Comparison of ENCODE assay signal across 16 cellular contexts in genomic region chr18:6994719-6995430, GRCh38.
DNase-seq lines count a peak whose midpoint lies in the region; ATAC-seq and TF ChIP-seq lines count a peak whose summit lies in the region.
"Had no signal": no experiment of that assay in that cellular context is flagged by ENCODE, and none has a peak within 500 bp of the region (broad histone marks: within the 10 kb centered on the region; RNA-seq: fewer than 3 reads in every experiment).

No MANE protein-coding gene starts in this region.

- POLR2A ChIA-PET in OCI-LY7 (lab: Charles Lee) (no interaction called here), A673 (lab: Charles Lee; ENCODE audit: low non-redundant PET) (no interaction called here)

- no peak overlapping the region for H3K4me2 ChIP-seq in OCI-LY7 (ENCODE audit: low read length)

- no peaks in the 10 kb centered on the region for H3K27me3 Mint-ChIP-seq in endodermal cell (ENCODE audit: insufficient read depth)
- H3K27me3 Mint-ChIP-seq: activated CD4-positive, alpha-beta memory T cell treated with anti-CD3 and anti-CD28 coated beads for 36 hours had no signal

- no peaks in the 10 kb centered on the region for H3K9me3 ChIP-seq in endodermal cell (ENCODE audit: control insufficient read depth, low read length)
- no peaks in the 10 kb centered on the region for H3K9me3 ChIP-seq in OCI-LY7 (ENCODE audit: low read length)
- H3K9me3 ChIP-seq in A673 (ENCODE audit: low read depth, low read length, poor library complexity, severe bottlenecking), result peaks cover 5% of the 10 kb centered on the region
- H3K9me3 ChIP-seq: spleen had no signal

- peak; percentile 52 for DNase-seq in AG20443 (ENCODE audit: low spot score)
- DNase-seq in LHCN-M2 (ENCODE audit: low read depth), result peak; percentile 14
- no peak for DNase-seq in endodermal cell
- DNase-seq in myocyte (ENCODE audit: low read depth), result peak; percentile 18
- DNase-seq in OCI-LY7 (ENCODE audit: low spot score), result no peak
- no peak for DNase-seq in A673 (ENCODE audit: low spot score)
- DNase-seq in NCI-H2227 (lab: John Stamatoyannopoulos, UW; ENCODE audit: unreplicated experiment), result no peak
- DNase-seq: activated CD4-positive, alpha-beta memory T cell treated with anti-CD3 and anti-CD28 coated beads for 36 hours; activated gamma-delta T cell; erythroblast; naive thymus-derived CD4-positive, alpha-beta T cell; NCI-H1930; spleen had no signal

- H3K4me3 Mint-ChIP-seq in endodermal cell, result no peak overlapping the region
- H3K4me3 Mint-ChIP-seq: activated CD4-positive, alpha-beta memory T cell treated with anti-CD3 and anti-CD28 coated beads for 36 hours; naive thymus-derived CD4-positive, alpha-beta T cell; T-helper 1 cell treated with Interleukin-12 subunit alpha and Interleukin-12 subunit beta and Interleukin-4 antibody, amounts not matched to agents 30 μg/mL and 1 μg/mL, for 36 hours had no signal

- H3K9me3 Mint-ChIP-seq in endodermal cell, result no peaks in the 10 kb centered on the region
- H3K9me3 Mint-ChIP-seq: T-helper 1 cell treated with Interleukin-12 subunit alpha and Interleukin-12 subunit beta and Interleukin-4 antibody, amounts not matched to agents 30 μg/mL and 1 μg/mL, for 36 hours had no signal

- peak overlapping the region; percentile 20 for H3K27ac Mint-ChIP-seq in endodermal cell
- H3K27ac Mint-ChIP-seq: activated CD4-positive, alpha-beta memory T cell treated with anti-CD3 and anti-CD28 coated beads for 36 hours; T-helper 1 cell treated with Interleukin-12 subunit alpha and Interleukin-12 subunit beta and Interleukin-4 antibody, amounts not matched to agents 30 μg/mL and 1 μg/mL, for 36 hours had no signal

- H3K9me2 ChIP-seq in OCI-LY7 (ENCODE audit: insufficient read depth, low read length), result no peaks in the 10 kb centered on the region

- intact Hi-C loops in OCI-LY7 (cut with micrococcal nuclease; ENCODE audit: unreplicated experiment) (loop anchor here (10.0 kb wide), 1 partner anchor 60 kb away; no protein-coding TSS in a partner anchor), A673 (cut with micrococcal nuclease; ENCODE audit: unreplicated experiment) (no loop called here)

- TF ChIP-seq CTCF in endodermal cell (conservative IDR thresholded peaks at IDR 0.05) (no peak), OCI-LY7 (conservative IDR thresholded peaks at IDR 0.05; ENCODE audit: low read length) (no peak), A673 (conservative IDR thresholded peaks at IDR 0.05; ENCODE audit: low read depth, low read length) (no peak)

- H3K4me1 Mint-ChIP-seq in endodermal cell, result no peaks in the 10 kb centered on the region
- H3K4me1 Mint-ChIP-seq: naive thymus-derived CD4-positive, alpha-beta T cell had no signal

- H3K27ac ChIP-seq in endodermal cell (ENCODE audit: low read depth, low read length) (no peak overlapping the region), OCI-LY7 (ENCODE audit: low read depth, low read length, poor library complexity, severe bottlenecking) (no peak overlapping the region), A673 (ENCODE audit: low read depth, low read length, poor library complexity, severe bottlenecking) (no peak overlapping the region)
- H3K27ac ChIP-seq: spleen had no signal

- H3K4me3 ChIP-seq in endodermal cell (ENCODE audit: low read length) (no peak overlapping the region), OCI-LY7 (ENCODE audit: low read depth, low read length, poor library complexity, severe bottlenecking) (no peak overlapping the region), A673 (ENCODE audit: low read depth, low read length, poor library complexity, severe bottlenecking) (no peak overlapping the region)
- H3K4me3 ChIP-seq: cardiac muscle cell, spleen had no signal

- H3K4me1 ChIP-seq in endodermal cell (ENCODE audit: control insufficient read depth, insufficient read depth, low read length) (no peaks in the 10 kb centered on the region), OCI-LY7 (ENCODE audit: insufficient read depth, low read length, poor library complexity, severe bottlenecking) (no peaks in the 10 kb centered on the region), A673 (ENCODE audit: insufficient read depth, low read length, poor library complexity, severe bottlenecking) (no peaks in the 10 kb centered on the region)
- H3K4me1 ChIP-seq: spleen had no signal

- BruUV-seq in OCI-LY7 (replicated peaks; lab: Mats Ljungman, UMichigan), result no TSS peak
- no TSS peak for BruUV-seq in A673 (replicated peaks; lab: Mats Ljungman, UMichigan)

- H3K27me3 ChIP-seq in endodermal cell (ENCODE audit: control insufficient read depth, insufficient read depth, low read length, poor library complexity, severe bottlenecking), result no peaks in the 10 kb centered on the region
- H3K27me3 ChIP-seq in A673 (replicated peaks; ENCODE audit: insufficient read depth, low read depth, low read length, poor library complexity), result no peaks in the 10 kb centered on the region
- H3K27me3 ChIP-seq: cardiac muscle cell, spleen had no signal

- peaks cover 92% of the 10 kb centered on the region for H3K36me3 ChIP-seq in endodermal cell (ENCODE audit: control insufficient read depth, insufficient read depth, low read length)
- H3K36me3 ChIP-seq in OCI-LY7 (ENCODE audit: insufficient read depth, low read length), result no peaks in the 10 kb centered on the region
- H3K36me3 ChIP-seq in A673 (ENCODE audit: insufficient read depth, low read length, poor library complexity, severe bottlenecking), result no peaks in the 10 kb centered on the region
- H3K36me3 ChIP-seq: spleen had no signal

- CTCF ChIA-PET in OCI-LY7 (lab: Charles Lee; ENCODE audit: unreplicated experiment) (no interaction called here), A673 (lab: Charles Lee) (no interaction called here)

- no peak overlapping the region for H3K9ac ChIP-seq in endodermal cell (ENCODE audit: extremely low read depth, low read length, poor library complexity, severe bottlenecking)

- no peak overlapping the region for H2AFZ ChIP-seq in OCI-LY7 (ENCODE audit: low read length)

- 87 to 92% methylated on average over 4 to 7 of the region's 7 CpGs for WGBS in endodermal cell (ENCODE audit: insufficient coverage in 1 of 2, insufficient read length in 1 of 2), 2 experiments

- H3K36me3 Mint-ChIP-seq in endodermal cell (ENCODE audit: low read depth), result peaks cover 78% of the 10 kb centered on the region
- H3K36me3 Mint-ChIP-seq: activated CD4-positive, alpha-beta memory T cell treated with anti-CD3 and anti-CD28 coated beads for 36 hours; naive thymus-derived CD4-positive, alpha-beta T cell had no signal

- no peaks in the 10 kb centered on the region for H3K79me2 ChIP-seq in OCI-LY7 (ENCODE audit: insufficient read depth, low read depth, low read length)

- ATAC-seq in HG03565 (IDR thresholded peaks at IDR 0.05; ENCODE audit: unreplicated experiment), result no peak
- ATAC-seq: naive thymus-derived CD4-positive, alpha-beta T cell had no signal

- H4K20me1 ChIP-seq in OCI-LY7 (ENCODE audit: insufficient read depth, low read length), result no peaks in the 10 kb centered on the region

Comparison
In these comparisons a context has a peak if more than half of its experiments do, and no peak if none do; other contexts are left out.
1. DNase-seq: peak in AG20443 (single experiment), LHCN-M2 (single experiment) and myocyte (single experiment); none in endodermal cell (single experiment), OCI-LY7 (single experiment), A673 (single experiment) and NCI-H2227 (single experiment).